In the genomic region with DNA sequence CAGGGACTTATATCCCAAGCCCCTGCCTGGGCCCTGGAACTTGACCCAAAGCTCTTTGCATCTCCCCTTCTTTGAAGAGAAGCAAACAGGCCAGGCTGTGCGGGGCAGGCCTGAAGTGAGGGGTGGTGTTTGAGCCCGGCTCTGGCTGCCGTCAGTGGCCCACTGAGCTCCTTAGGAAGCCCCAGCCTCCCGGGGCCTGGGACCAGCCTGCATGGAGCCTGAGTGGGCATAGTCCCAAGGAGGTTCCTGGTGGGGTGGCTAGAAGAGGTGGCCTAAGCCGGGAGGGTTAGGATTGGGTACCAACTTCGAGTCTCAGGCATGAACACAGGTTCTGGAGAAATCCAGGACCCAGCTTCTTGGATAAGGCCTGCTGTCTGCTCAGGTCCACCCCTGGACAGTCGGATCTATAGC, we compare ENCODE assay signal across 30 cellular contexts. TPM values are rescaled to one million over a fixed set of nuclear protein-coding genes. Genes with fewer than 3 reads are reported as not detected.
DNase-seq lines count a peak whose midpoint lies in the region; ATAC-seq and TF ChIP-seq lines count a peak whose summit lies in the region.
"Had no signal": no experiment of that assay in that cellular context is flagged by ENCODE, and none has a peak within 500 bp of the region (broad histone marks: within the 10 kb centered on the region; RNA-seq: fewer than 3 reads in every experiment).

No MANE protein-coding gene starts in this region.

- 87 to 97% (median 93%) methylated on average over 3 to 7 of the region's 7 CpGs for WGBS in heart left ventricle, 4 donors
- WGBS in ovary, 3 donors: 86 to 90% (median 90%) methylated on average over 7 of the region's 7 CpGs
- WGBS in aorta, 2 donors: 90 to 93% methylated on average over 7 of the region's 7 CpGs

- intact Hi-C loops in heart left ventricle (cut with DNase I) (loop anchor here in 8 of 10 donors (5.0 to 10.0 kb wide), 11 partner anchors 137 to 667 kb away; a partner anchor contains a TSS), ovary (cut with DNase I) (loop anchor here (5.0 to 10.0 kb wide), 7 partner anchors 145 to 617 kb away; no protein-coding TSS in a partner anchor), aorta (cut with DNase I) (loop anchor here (5.0 to 10.0 kb wide), 3 partner anchors 140 to 297 kb away; a partner anchor contains a TSS)

- no peak overlapping the region for H3K27ac ChIP-seq in heart left ventricle
- no peak overlapping the region for H3K27ac ChIP-seq in right atrium auricular region
- no peak overlapping the region for H3K27ac ChIP-seq in ovary
- H3K27ac ChIP-seq in aorta (ENCODE audit: low read depth in 1 of 2, low read length in 2 of 2): no peak overlapping the region
- H3K27ac ChIP-seq: ascending aorta, gastrocnemius medialis, neural progenitor cell, PC-9, prostate gland had no signal

- TF ChIP-seq CTCF in heart left ventricle (IDR thresholded peaks at IDR 0.05): no peak
- no peak for TF ChIP-seq CTCF in right atrium auricular region (IDR thresholded peaks at IDR 0.05)
- TF ChIP-seq CTCF in ovary (IDR thresholded peaks at IDR 0.05): no peak

- ATAC-seq in heart left ventricle (no peak), aorta (ENCODE audit: low FRiP score) (no peak), HG03521 (IDR thresholded peaks at IDR 0.05; ENCODE audit: unreplicated experiment) (no peak)
- ATAC-seq: gastrocnemius medialis; stimulated activated effector memory CD8-positive, alpha-beta T cell treated with anti-CD3 and anti-CD28 coated beads, Interleukin-12 subunit alpha, Interleukin-12 subunit beta, amount 100 ng/mL, for 72 hours had no signal

- TF ChIP-seq POLR2A in heart left ventricle (IDR thresholded peaks at IDR 0.05): no peak
- no peak for TF ChIP-seq POLR2A in ovary (IDR thresholded peaks at IDR 0.05)

- H3K4me1 ChIP-seq in heart left ventricle (peaks cover 0 to 16% (median 0%) of the 10 kb centered on the region in 12 donors), right atrium auricular region (no peaks in the 10 kb centered on the region), ovary (ENCODE audit: insufficient read depth) (no peaks in the 10 kb centered on the region), aorta (ENCODE audit: control insufficient read depth in 1 of 2, insufficient read depth in 2 of 2, low read length in 2 of 2) (no peaks in the 10 kb centered on the region)
- H3K4me1 ChIP-seq: ascending aorta, HAP-1, neural progenitor cell, prostate gland had no signal

- H3K9me3 ChIP-seq in heart left ventricle (no peaks in the 10 kb centered on the region), right atrium auricular region (no peaks in the 10 kb centered on the region), ovary (no peaks in the 10 kb centered on the region), aorta (ENCODE audit: control insufficient read depth, low read length) (no peaks in the 10 kb centered on the region)
- H3K9me3 ChIP-seq: ascending aorta, gastrocnemius medialis, HAP-1, prostate gland had no signal

- no peak for TF ChIP-seq EP300 in ovary (IDR thresholded peaks at IDR 0.05)

- H3K36me3 ChIP-seq in heart left ventricle: no peaks in the 10 kb centered on the region
- H3K36me3 ChIP-seq in right atrium auricular region: no peaks in the 10 kb centered on the region
- H3K36me3 ChIP-seq in ovary: no peaks in the 10 kb centered on the region
- H3K36me3 ChIP-seq in aorta (ENCODE audit: control insufficient read depth in 1 of 2, insufficient read depth in 2 of 2, low read length in 1 of 2): no peaks in the 10 kb centered on the region
- H3K36me3 ChIP-seq: ascending aorta, gastrocnemius medialis, HAP-1, neural progenitor cell, prostate gland had no signal

- H3K27me3 ChIP-seq in heart left ventricle: no peaks in the 10 kb centered on the region
- H3K27me3 ChIP-seq in right atrium auricular region: no peaks in the 10 kb centered on the region
- H3K27me3 ChIP-seq in ovary: no peaks in the 10 kb centered on the region
- no peaks in the 10 kb centered on the region for H3K27me3 ChIP-seq in aorta (ENCODE audit: control insufficient read depth in 1 of 2, insufficient read depth in 2 of 2, low read length in 1 of 2)
- H3K27me3 ChIP-seq: ascending aorta, gastrocnemius medialis had no signal

- H3K4me3 ChIP-seq in heart left ventricle (no peak overlapping the region), right atrium auricular region (no peak overlapping the region), ovary (no peak overlapping the region), aorta (ENCODE audit: low read length in 2 of 2) (no peak overlapping the region)
- H3K4me3 ChIP-seq: ascending aorta, gastrocnemius medialis, HAP-1, neural progenitor cell, PC-9, prostate gland had no signal

- DNase-seq in activated CD8-positive, alpha-beta memory T cell treated with anti-CD3 and anti-CD28 coated beads for 24 hours: peak; percentile 47
- no peak for DNase-seq in activated CD8-positive, alpha-beta memory T cell treated with anti-CD3 and anti-CD28 coated beads, Interleukin-2, amount 50 U/mL, for 4 hours
- DNase-seq in heart left ventricle (peak in 3 of 5 donors; percentile 5 to 40 (median 15)), right atrium auricular region (ENCODE audit: low spot score) (no peak), ovary (peak in 3 of 5 donors; percentile 6 to 22 (median 9)), aorta (peak; percentile 12 to 50), HUDEP-2 (lab: John Stamatoyannopoulos, UW; ENCODE audit: unreplicated experiment in 76 of 76) (no peak)
- DNase-seq: CD4-positive, CD25-positive, alpha-beta regulatory T cell; DMS79; effector CD4-positive, alpha-beta T cell; hypothalamus; Kasumi-1; mesendoderm; NCI-H1417; NCI-H2081; NCI-H2227 treated with DMSO at 0.1 percent for 48 hours; NCI-H69; PC-9; SHP77 had no signal

RNA-seq across cellular contexts. Expression of a gene that starts 6.4 kb away (rescaled TPM):
- total RNA-seq in heart left ventricle: under 1 TPM in 8 of 9 donors, not detected in 1; 0.47 to 0.95 (median 0.61) TPM
- under 1 TPM; 0.46 to 0.69 TPM for polyA plus RNA-seq in heart left ventricle
- total RNA-seq in right atrium auricular region: not detected
- total RNA-seq in ovary: 1 to 10 TPM in 3 of 7 donors, under 1 TPM in 3, not detected in 1; 0.50 to 2.4 (median 1.0) TPM
- 1 to 10 TPM in 1 of 2 donors, under 1 TPM in 1; 0.40 to 1.3 TPM for polyA plus RNA-seq in ovary
- under 1 TPM; 0.55 to 0.99 TPM for total RNA-seq in aorta
- polyA plus RNA-seq in aorta: under 1 TPM; 0.75 to 1.00 TPM
- total RNA-seq: A172; T-helper 2 cell treated with Interferon-gamma antibody and Interleukin-4, amounts not matched to agents 100 ng/mL and 5 ng/mL, for 36 hours had no signal

RNA-seq across cellular contexts. Expression of a gene that starts 10.1 kb away (rescaled TPM):
- total RNA-seq in heart left ventricle: under 1 TPM in 7 of 9 donors, not detected in 2; 0.23 to 0.65 (median 0.35) TPM
- polyA plus RNA-seq in heart left ventricle: under 1 TPM; 0.06 to 0.46 TPM
- total RNA-seq in right atrium auricular region: under 1 TPM in 1 of 2 donors, not detected in 1; 0.12 TPM
- total RNA-seq in ovary: under 1 TPM; 0.12 to 0.69 (median 0.35) TPM
- polyA plus RNA-seq in ovary: under 1 TPM in 1 of 2 donors, not detected in 1; 0.23 TPM
- not detected for total RNA-seq in aorta
- under 1 TPM in 1 of 2 donors, not detected in 1; 0.31 TPM for polyA plus RNA-seq in aorta
- total RNA-seq: A172; ascending aorta; Calu3; CD4-positive, CD25-positive, alpha-beta regulatory T cell; fibroblast of lung; gastrocnemius medialis; T-helper 2 cell treated with Interferon-gamma antibody and Interleukin-4, amounts not matched to agents 100 ng/mL and 5 ng/mL, for 36 hours had no signal
- polyA plus RNA-seq: CD4-positive, CD25-positive, alpha-beta regulatory T cell; fibroblast of lung had no signal

RNA-seq across cellular contexts. Expression of a gene that starts 14.1 kb away (rescaled TPM):
- total RNA-seq in heart left ventricle: 10 to 100 TPM; 11.8 to 40.7 (median 25.4) TPM
- 10 to 100 TPM; 12.4 to 37.1 TPM for polyA plus RNA-seq in heart left ventricle
- total RNA-seq in right atrium auricular region: 10 to 100 TPM in 1 of 2 donors, 1 to 10 TPM in 1; 8.3 to 12.5 TPM
- 10 to 100 TPM in 1 of 7 donors, 1 to 10 TPM in 6; 5.7 to 13.2 (median 6.8) TPM for total RNA-seq in ovary
- 1 to 10 TPM; 3.3 to 4.9 TPM for polyA plus RNA-seq in ovary
- 10 to 100 TPM; 21.0 to 28.7 TPM for total RNA-seq in aorta
- 10 to 100 TPM in 1 of 2 donors, 1 to 10 TPM in 1; 3.8 to 40.7 TPM for polyA plus RNA-seq in aorta

Comparison
In these comparisons a context has a peak if more than half of its experiments do, and no peak if none do; other contexts are left out.
1. DNase-seq: peak in activated CD8-positive, alpha-beta memory T cell treated with anti-CD3 and anti-CD28 coated beads for 24 hours (single experiment), heart left ventricle (3 of 5), ovary (3 of 5) and aorta (2 of 2); none in activated CD8-positive, alpha-beta memory T cell treated with anti-CD3 and anti-CD28 coated beads, Interleukin-2, amount 50 U/mL, for 4 hours (single experiment), right atrium auricular region (single experiment) and HUDEP-2 (0 of 76).